1 cellular context compared by ENCODE assay signal in genomic region chr1:66929999-66930822, GRCh38.
TF ChIP-seq lines count a peak whose summit lies in the region.

No MANE protein-coding gene starts in this region.

TF ChIP-seq in K562, 482 proteins besides CTCF, POLR2A, EP300 and RAD21 (continued from another document and continues in another):
- TF ChIP-seq PBX2 (CRISPR knock-in tag; IDR thresholded peaks at IDR 0.05; ENCODE audit: low read depth) = no peak
- TF ChIP-seq PBX2 (tag; conservative IDR thresholded peaks at IDR 0.05; ENCODE audit: low read depth) = no peak
- TF ChIP-seq HDAC1 (IDR thresholded peaks at IDR 0.05) = peak in 1 of 2 experiments; percentile 82; a peak in 2 of 4 replicates
- TF ChIP-seq ZNF232 (CRISPR knock-in tag; IDR thresholded peaks at IDR 0.05) = no peak
- no peak for TF ChIP-seq ZNF77 (CRISPR knock-in tag; IDR thresholded peaks at IDR 0.05)
- TF ChIP-seq NR3C1 (CRISPR knock-in tag; IDR thresholded peaks at IDR 0.05) = no peak
- TF ChIP-seq ZNF655 (CRISPR knock-in tag; IDR thresholded peaks at IDR 0.05) = no peak
- no peak for TF ChIP-seq ZNF140 (CRISPR knock-in tag; IDR thresholded peaks at IDR 0.05)
- no peak for TF ChIP-seq ZNF316 (IDR thresholded peaks at IDR 0.05)
- no peak for TF ChIP-seq ETS2 (tag; IDR thresholded peaks at IDR 0.05; ENCODE audit: borderline replicate concordance, poor library complexity, severe bottlenecking)
- TF ChIP-seq CREB3L1 (IDR thresholded peaks at IDR 0.05; ENCODE audit: borderline replicate concordance, low read depth) = no peak; the same call in 1 of the 2 replicates
- no peak for TF ChIP-seq ELK1 (CRISPR knock-in tag; IDR thresholded peaks at IDR 0.05)
- no peak for TF ChIP-seq CBX8 (IDR thresholded peaks at IDR 0.05; ENCODE audit: borderline replicate concordance, extremely low read depth, low read depth, low read length, poor library complexity, severe bottlenecking)
- no peak for TF ChIP-seq PYGO2 (tag; IDR thresholded peaks at IDR 0.05)
- TF ChIP-seq FOSL1 (tag; conservative IDR thresholded peaks at IDR 0.05) = peak; percentile 3; the same call in 1 of the 2 replicates
- peak; percentile 1; the same call in 1 of the 2 replicates for TF ChIP-seq TEAD4 (IDR thresholded peaks at IDR 0.05; ENCODE audit: low read length)
- TF ChIP-seq TEAD4 (CRISPR knock-in tag; IDR thresholded peaks at IDR 0.05; ENCODE audit: borderline replicate concordance) = no peak
- peak; percentile 95 for TF ChIP-seq RBBP5 (IDR thresholded peaks at IDR 0.05; ENCODE audit: borderline replicate concordance, insufficient read depth, low read length, poor library complexity, severe bottlenecking)
- TF ChIP-seq NFIX (CRISPR knock-in tag; IDR thresholded peaks at IDR 0.05; ENCODE audit: low read depth) = no peak
- TF ChIP-seq NR4A1 (CRISPR knock-in tag; IDR thresholded peaks at IDR 0.05) = 0 out of 2 replicates have a peak, but pooled peaks have one; percentile 10
- peak; percentile 88 for TF ChIP-seq NR4A1 (tag; IDR thresholded peaks at IDR 0.05)
- TF ChIP-seq ZNF224 (CRISPR knock-in tag; IDR thresholded peaks at IDR 0.05) = no peak
- peak; percentile 88 for TF ChIP-seq ELF1 (tag; IDR thresholded peaks at IDR 0.05)
- peak; percentile 93 for TF ChIP-seq DMBX1 (CRISPR knock-in tag; IDR thresholded peaks at IDR 0.05; ENCODE audit: borderline replicate concordance)
- no peak for TF ChIP-seq ZNF778 (CRISPR knock-in tag; IDR thresholded peaks at IDR 0.05)
- no peak for TF ChIP-seq HMG20B (CRISPR knock-in tag; IDR thresholded peaks at IDR 0.05)
- 0 out of 2 replicates have a peak, but pooled peaks have one; percentile 51 for TF ChIP-seq TCF7 (IDR thresholded peaks at IDR 0.05; ENCODE audit: borderline replicate concordance)
- TF ChIP-seq CHCHD3 (CRISPR knock-in tag; IDR thresholded peaks at IDR 0.05) = no peak
- TF ChIP-seq ELK3 (CRISPR knock-in tag; IDR thresholded peaks at IDR 0.05) = no peak
- no peak; the same call in 1 of the 2 replicates for TF ChIP-seq PKNOX1 (IDR thresholded peaks at IDR 0.05)
- no peak for TF ChIP-seq ZNF696 (CRISPR knock-in tag; conservative IDR thresholded peaks at IDR 0.05)
- peak; percentile 77 for TF ChIP-seq NR2C1 (IDR thresholded peaks at IDR 0.05)
- peak; percentile 88 for TF ChIP-seq NR2C1 (tag; IDR thresholded peaks at IDR 0.05)
- no peak for TF ChIP-seq HDAC3 (IDR thresholded peaks at IDR 0.05; ENCODE audit: borderline replicate concordance, partially characterized antibody)
- no peak for TF ChIP-seq KAT2B (IDR thresholded peaks at IDR 0.05; ENCODE audit: low read depth, low read length)
- TF ChIP-seq RB1 (IDR thresholded peaks at IDR 0.05; ENCODE audit: low read depth) = peak; percentile 97
- no peak for TF ChIP-seq MCM3 (IDR thresholded peaks at IDR 0.05)
- no peak for TF ChIP-seq IRF2 (CRISPR knock-in tag; IDR thresholded peaks at IDR 0.05)
- TF ChIP-seq ZKSCAN8 (CRISPR knock-in tag; IDR thresholded peaks at IDR 0.05) = peak; percentile 79
- no peak for TF ChIP-seq ETV5 (CRISPR knock-in tag; IDR thresholded peaks at IDR 0.05; ENCODE audit: low read depth)
- TF ChIP-seq ZNF197 (CRISPR knock-in tag; IDR thresholded peaks at IDR 0.05; ENCODE audit: low read depth) = peak; percentile 97
- peak in 1 of 2 experiments; percentile 48; a peak in 1 of 3 replicates for TF ChIP-seq CBX3 (IDR thresholded peaks at IDR 0.05; ENCODE audit: borderline replicate concordance in 1 of 2, low read length in 2 of 2)
- no peak for TF ChIP-seq XRCC3 (IDR thresholded peaks at IDR 0.05)
- TF ChIP-seq ZNF23 (CRISPR knock-in tag; IDR thresholded peaks at IDR 0.05) = no peak
- TF ChIP-seq KLF6 (CRISPR knock-in tag; IDR thresholded peaks at IDR 0.05; ENCODE audit: borderline replicate concordance) = no peak
- TF ChIP-seq MBD1 (CRISPR knock-in tag; IDR thresholded peaks at IDR 0.05) = no peak
- TF ChIP-seq EZH2 (IDR thresholded peaks at IDR 0.05; ENCODE audit: borderline replicate concordance, low read depth, low read length) = no peak
- TF ChIP-seq SETDB1 (IDR thresholded peaks at IDR 0.05; ENCODE audit: low read length) = no peak
- no peak; the same call in 1 of the 2 replicates for TF ChIP-seq ZNF511 (CRISPR knock-in tag; IDR thresholded peaks at IDR 0.05)
- no peak for TF ChIP-seq GTF2B (IDR thresholded peaks at IDR 0.05; ENCODE audit: extremely low read depth, insufficient read length)
- no peak for TF ChIP-seq U2AF2 (optimal IDR thresholded peaks at IDR 0.05; ENCODE audit: low read depth, low read length)
- TF ChIP-seq BHLHE40 (IDR thresholded peaks at IDR 0.05; ENCODE audit: low read length) = no peak
- no peak for TF ChIP-seq PTTG1 (tag; IDR thresholded peaks at IDR 0.05; ENCODE audit: low read depth)
- TF ChIP-seq ZNF212 (CRISPR knock-in tag; IDR thresholded peaks at IDR 0.05) = no peak
- TF ChIP-seq ZFP1 (CRISPR knock-in tag; IDR thresholded peaks at IDR 0.05) = no peak
- peak; percentile 40; the same call in 1 of the 2 replicates for TF ChIP-seq CC2D1A (IDR thresholded peaks at IDR 0.05)
- no peak for TF ChIP-seq HES1 (IDR thresholded peaks at IDR 0.05; ENCODE audit: low read depth)
- TF ChIP-seq MYC (IDR thresholded peaks at IDR 0.05; ENCODE audit: low read depth, low read length) = peak; percentile 32; the same call in 1 of the 2 replicates
- peak; percentile 61 for TF ChIP-seq MYC (CRISPR knock-in tag; IDR thresholded peaks at IDR 0.05; ENCODE audit: borderline replicate concordance, low read depth)
- TF ChIP-seq HSF4 (CRISPR knock-in tag; IDR thresholded peaks at IDR 0.05; ENCODE audit: borderline replicate concordance) = no peak
- TF ChIP-seq MXD1 (CRISPR knock-in tag; IDR thresholded peaks at IDR 0.05; ENCODE audit: borderline replicate concordance, poor library complexity, severe bottlenecking) = no peak
- no peak for TF ChIP-seq MAFK (IDR thresholded peaks at IDR 0.05; ENCODE audit: low read length)
- peak in 1 of 2 experiments; percentile 21; a peak in 1 of 4 replicates for TF ChIP-seq FOXK2 (conservative IDR thresholded peaks at IDR 0.05 in 1 of 2, IDR thresholded peaks at IDR 0.05 in 1 of 2; ENCODE audit: low read depth in 2 of 2)
- no peak for TF ChIP-seq ESRRB (CRISPR knock-in tag; IDR thresholded peaks at IDR 0.05; ENCODE audit: borderline replicate concordance)
- peak; percentile 13; the same call in 1 of the 2 replicates for TF ChIP-seq FOXM1 (IDR thresholded peaks at IDR 0.05; ENCODE audit: low read depth)
- no peak for TF ChIP-seq FOXM1 (CRISPR knock-in tag; IDR thresholded peaks at IDR 0.05; ENCODE audit: low read depth)
- TF ChIP-seq DIDO1 (tag; IDR thresholded peaks at IDR 0.05; ENCODE audit: low read depth) = no peak
- TF ChIP-seq CREBBP (IDR thresholded peaks at IDR 0.05; ENCODE audit: low read depth, low read length) = no peak
- TF ChIP-seq TBP (optimal IDR thresholded peaks at IDR 0.05; ENCODE audit: low read depth, low read length) = peak; percentile 74
